ENCODE assay signal across 25 cellular contexts in genomic region chr10:116164291-116164690, GRCh38.
"Had no signal": no experiment of that assay in that cellular context is flagged by ENCODE, and none has a peak within 500 bp of the region (broad histone marks: within the 10 kb centered on the region; RNA-seq: fewer than 3 reads in every experiment).

No MANE protein-coding gene starts in this region.

- H3K4me3 ChIP-seq: colonic mucosa, left lung, lower lobe of right lung, ovary, prostate gland, right atrium auricular region, smooth muscle cell, thyroid gland, upper lobe of left lung, vagina had no signal

- H3K9me3 ChIP-seq: colonic mucosa, lower lobe of right lung, ovary, prostate gland, thyroid gland, upper lobe of left lung, vagina had no signal

- H3K27ac Mint-ChIP-seq: activated B cell treated with CpG ODN at 0.5 μM for 24 hours; activated naive CD4-positive, alpha-beta T cell treated with anti-CD3 and anti-CD28 coated beads, Interleukin-2, amount 50 U/mL, for 72 hours; activated T-cell treated with anti-CD3 and anti-CD28 coated beads, Interleukin-2, amount 50 U/mL, for 72 hours; nephron; stimulated activated memory B cell treated with anti-CD40 and anti-IgM and Interleukin-4, amounts not matched to agents 10 μg/mL and 1 μg/mL and 100 μg/mL, for 72 hours; stimulated activated naive CD8-positive, alpha-beta T cell treated with anti-CD3 and anti-CD28 coated beads, Interleukin-15, amount 100 ng/mL, for 72 hours; T-helper 2 cell treated with Interferon-gamma antibody and Interleukin-4, amounts not matched to agents 5 μg/mL and 100 μg/mL, for 36 hours had no signal

- H3K4me3 Mint-ChIP-seq: activated B cell treated with CpG ODN at 0.5 μM for 24 hours; activated T-cell treated with anti-CD3 and anti-CD28 coated beads, Interleukin-2, amount 50 U/mL, for 72 hours; nephron; stimulated activated memory B cell treated with anti-CD40 and anti-IgM and Interleukin-4, amounts not matched to agents 10 μg/mL and 1 μg/mL and 100 μg/mL, for 72 hours; stimulated activated naive CD8-positive, alpha-beta T cell treated with anti-CD3 and anti-CD28 coated beads, Interleukin-15, amount 100 ng/mL, for 72 hours; T-helper 2 cell treated with Interferon-gamma antibody and Interleukin-4, amounts not matched to agents 5 μg/mL and 100 μg/mL, for 36 hours had no signal

- H3K27ac ChIP-seq: colonic mucosa, left lung, lower lobe of right lung, ovary, prostate gland, right atrium auricular region, thyroid gland, upper lobe of left lung, vagina had no signal

- H3K27me3 Mint-ChIP-seq: activated B cell treated with CpG ODN at 0.5 μM for 24 hours; stimulated activated memory B cell treated with anti-CD40 and anti-IgM and Interleukin-4, amounts not matched to agents 10 μg/mL and 1 μg/mL and 100 μg/mL, for 72 hours had no signal

- H3K36me3 Mint-ChIP-seq: stimulated activated memory B cell treated with anti-CD40 and anti-IgM and Interleukin-4, amounts not matched to agents 10 μg/mL and 1 μg/mL and 100 μg/mL, for 72 hours had no signal

- H3K36me3 ChIP-seq: colonic mucosa, left lung, lower lobe of right lung, ovary, prostate gland, right atrium auricular region, thyroid gland, upper lobe of left lung, vagina had no signal

- H3K4me1 Mint-ChIP-seq: activated B cell treated with CpG ODN at 0.5 μM for 24 hours; stimulated activated memory B cell treated with anti-CD40 and anti-IgM and Interleukin-4, amounts not matched to agents 10 μg/mL and 1 μg/mL and 100 μg/mL, for 72 hours; stimulated activated naive CD8-positive, alpha-beta T cell treated with anti-CD3 and anti-CD28 coated beads, Interleukin-15, amount 100 ng/mL, for 72 hours had no signal

- DNase-seq: activated B cell treated with CpG ODN at 0.5 μM for 24 hours; activated CD4-positive, alpha-beta T cell treated with anti-CD3 and anti-CD28 coated beads, Interleukin-2, amount 50 U/mL, for 1 hour; activated naive CD4-positive, alpha-beta T cell; activated T-cell treated with anti-CD3 and anti-CD28 coated beads for 4 hours; activated T-cell treated with anti-CD3 and anti-CD28 coated beads, Interleukin-2, amount 50 U/mL, for 72 hours; colonic mucosa; effector memory CD4-positive, alpha-beta T cell; left lung; lower lobe of right lung; ovary; stimulated activated CD4-positive, alpha-beta T cell treated with anti-CD3 and anti-CD28 coated beads, Interleukin-1b, Interleukin-23, amount 100 ng/mL, for 48 hours; stimulated activated CD4-positive, alpha-beta T cell treated with anti-CD3 and anti-CD28 coated beads, Interleukin-4, amount 100 ng/mL, for 4 hours; stimulated activated CD8-positive, alpha-beta memory T cell treated with anti-CD3 and anti-CD28 coated beads, Interleukin-4, amount 100 ng/mL, for 48 hours; stimulated activated naive CD8-positive, alpha-beta T cell treated with anti-CD3 and anti-CD28 coated beads, Interleukin-15, amount 100 ng/mL, for 72 hours; T-helper 1 cell; thyroid gland; upper lobe of left lung had no signal

- H3K4me2 ChIP-seq: smooth muscle cell had no signal

- H3K4me1 ChIP-seq: colonic mucosa, left lung, lower lobe of right lung, prostate gland, right atrium auricular region, thyroid gland, upper lobe of left lung, vagina had no signal

- H3K27me3 ChIP-seq: colonic mucosa, left lung, ovary, right atrium auricular region, thyroid gland, upper lobe of left lung, vagina had no signal
